12 cellular contexts compared by ENCODE assay signal in genomic region chr6:16437984-16438383, GRCh38.
DNase-seq lines count a peak whose midpoint lies in the region; ATAC-seq lines count a peak whose summit lies in the region.
"Had no signal": no experiment of that assay in that cellular context is flagged by ENCODE, and none has a peak within 500 bp of the region (broad histone marks: within the 10 kb centered on the region; RNA-seq: fewer than 3 reads in every experiment).

No MANE protein-coding gene starts in this region.

- no peaks in the 10 kb centered on the region for H3K9me3 Mint-ChIP-seq in activated CD8-positive, alpha-beta memory T cell treated with anti-CD3 and anti-CD28 coated beads, Interleukin-2, amount 10 ng/mL, durations not matched to agents 7 days and 5 days (ENCODE audit: low read depth)
- peaks cover 3% of the 10 kb centered on the region for H3K9me3 Mint-ChIP-seq in stimulated activated effector memory CD8-positive, alpha-beta T cell treated with anti-CD3 and anti-CD28 coated beads, Interleukin-12 subunit alpha, Interleukin-12 subunit beta, amount 100 ng/mL, for 72 hours

- peaks cover 45% of the 10 kb centered on the region for H3K36me3 Mint-ChIP-seq in activated CD8-positive, alpha-beta memory T cell treated with anti-CD3 and anti-CD28 coated beads, Interleukin-2, amount 10 ng/mL, durations not matched to agents 7 days and 5 days
- peaks cover 39% of the 10 kb centered on the region for H3K36me3 Mint-ChIP-seq in stimulated activated effector memory CD8-positive, alpha-beta T cell treated with anti-CD3 and anti-CD28 coated beads, Interleukin-12 subunit alpha, Interleukin-12 subunit beta, amount 100 ng/mL, for 72 hours

- H3K27me3 Mint-ChIP-seq in activated CD8-positive, alpha-beta memory T cell treated with anti-CD3 and anti-CD28 coated beads, Interleukin-2, amount 10 ng/mL, durations not matched to agents 7 days and 5 days, result no peaks in the 10 kb centered on the region

- H3K4me3 Mint-ChIP-seq in activated CD8-positive, alpha-beta memory T cell treated with anti-CD3 and anti-CD28 coated beads, Interleukin-2, amount 10 ng/mL, durations not matched to agents 7 days and 5 days, result peak overlapping the region; percentile 91
- H3K4me3 Mint-ChIP-seq in stimulated activated effector memory CD8-positive, alpha-beta T cell treated with anti-CD3 and anti-CD28 coated beads, Interleukin-12 subunit alpha, Interleukin-12 subunit beta, amount 100 ng/mL, for 72 hours, result peak overlapping the region; percentile 71

- peak overlapping the region; percentile 94 for H3K27ac Mint-ChIP-seq in activated CD8-positive, alpha-beta memory T cell treated with anti-CD3 and anti-CD28 coated beads, Interleukin-2, amount 10 ng/mL, durations not matched to agents 7 days and 5 days
- peak overlapping the region; percentile 87 for H3K27ac Mint-ChIP-seq in stimulated activated effector memory CD8-positive, alpha-beta T cell treated with anti-CD3 and anti-CD28 coated beads, Interleukin-12 subunit alpha, Interleukin-12 subunit beta, amount 100 ng/mL, for 72 hours

- DNase-seq in activated CD8-positive, alpha-beta memory T cell treated with anti-CD3 and anti-CD28 coated beads, Interleukin-2, amount 10 ng/mL, durations not matched to agents 7 days and 5 days, result peak; percentile 72
- no peak for DNase-seq in activated CD8-positive, alpha-beta memory T cell treated with anti-CD3 and anti-CD28 coated beads, Interleukin-2, amount 50 U/mL, for 48 hours
- DNase-seq in activated CD4-positive, alpha-beta T cell treated with anti-CD3 and anti-CD28 coated beads, Interleukin-2, amount 50 U/mL, for 4 hours, result peak; percentile 28 to 29
- peak in 1 of 2 donors; percentile 66 for DNase-seq in stimulated activated effector memory CD8-positive, alpha-beta T cell treated with anti-CD3 and anti-CD28 coated beads, Interleukin-12 subunit alpha, Interleukin-12 subunit beta, amount 100 ng/mL, for 72 hours (ENCODE audit: low spot score in 2 of 2)
- DNase-seq in AG08396 (ENCODE audit: low spot score) (no peak), pons (ENCODE audit: low spot score) (no peak)
- DNase-seq: GF-D8, GM23248, posterior cingulate gyrus, SJCRH30 had no signal

- peak; percentile 60 for ATAC-seq in activated CD8-positive, alpha-beta memory T cell treated with anti-CD3 and anti-CD28 coated beads, Interleukin-2, amount 10 ng/mL, durations not matched to agents 7 days and 5 days
- ATAC-seq in esophagus mucosa (peak; percentile 66), HG03095 (IDR thresholded peaks at IDR 0.05; ENCODE audit: unreplicated experiment) (no peak)
- ATAC-seq in stimulated activated effector memory CD8-positive, alpha-beta T cell treated with anti-CD3 and anti-CD28 coated beads, Interleukin-12 subunit alpha, Interleukin-12 subunit beta, amount 100 ng/mL, for 72 hours, result peak; percentile 67

- CTCF ChIA-PET in activated CD8-positive, alpha-beta memory T cell treated with anti-CD3 and anti-CD28 coated beads, Interleukin-2, amount 10 ng/mL, durations not matched to agents 7 days and 5 days (lab: Charles Lee), result interaction anchor here (0.9 to 3.6 kb wide), 12 partner anchors 10 to 333 kb away, joined by 3 to 23 read pairs (median 4); partner anchors contain the start of gene ATXN1

- H3K4me1 Mint-ChIP-seq in activated CD8-positive, alpha-beta memory T cell treated with anti-CD3 and anti-CD28 coated beads, Interleukin-2, amount 10 ng/mL, durations not matched to agents 7 days and 5 days, result peaks cover 78% of the 10 kb centered on the region
- H3K4me1 Mint-ChIP-seq in stimulated activated effector memory CD8-positive, alpha-beta T cell treated with anti-CD3 and anti-CD28 coated beads, Interleukin-12 subunit alpha, Interleukin-12 subunit beta, amount 100 ng/mL, for 72 hours, result peaks cover 79% of the 10 kb centered on the region

Comparison
In these comparisons a context has a peak if more than half of its experiments do, and no peak if none do; other contexts are left out.
1. DNase-seq: peak in activated CD8-positive, alpha-beta memory T cell treated with anti-CD3 and anti-CD28 coated beads, Interleukin-2, amount 10 ng/mL, durations not matched to agents 7 days and 5 days (single experiment) and activated CD4-positive, alpha-beta T cell treated with anti-CD3 and anti-CD28 coated beads, Interleukin-2, amount 50 U/mL, for 4 hours (2 of 2); none in activated CD8-positive, alpha-beta memory T cell treated with anti-CD3 and anti-CD28 coated beads, Interleukin-2, amount 50 U/mL, for 48 hours (single experiment), AG08396 (single experiment) and pons (single experiment).